10 cellular contexts compared by ENCODE assay signal in the genomic region with DNA sequence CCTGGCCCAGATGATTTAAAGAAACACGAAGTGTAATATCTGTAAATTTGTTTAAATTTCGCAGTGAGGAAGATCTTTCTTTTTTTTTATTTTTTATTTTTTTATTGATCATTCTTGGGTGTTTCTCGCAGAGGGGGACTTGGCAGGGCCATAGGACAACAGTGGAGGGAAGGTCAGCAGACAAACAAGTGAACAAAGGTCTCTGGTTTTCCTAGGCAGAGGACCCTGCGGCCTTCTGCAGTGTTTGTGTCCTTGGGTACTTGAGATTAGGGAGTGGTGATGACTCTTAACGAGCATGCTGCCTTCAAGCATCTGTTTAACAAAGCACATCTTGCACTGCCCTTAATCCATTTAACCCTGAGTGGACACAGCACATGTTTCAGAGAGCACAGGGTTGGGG. TPM values are rescaled to one million over a fixed set of nuclear protein-coding genes. Genes with fewer than 3 reads are reported as not detected.
A peak's percentile ranks its signal among the peaks of the same experiment; 100 is the strongest.
DNase-seq lines count a peak whose midpoint lies in the region; ATAC-seq, FAIRE-seq and TF ChIP-seq lines count a peak whose summit lies in the region.
"Not testable (repeated sequence)": the region's sequence is repeated elsewhere in the genome, so short reads cannot be mapped to it uniquely, and the experiment has no call there.
"Had no signal": no experiment of that assay in that cellular context is flagged by ENCODE, and none has a peak within 500 bp of the region (broad histone marks: within the 10 kb centered on the region; RNA-seq: fewer than 3 reads in every experiment).

No MANE protein-coding gene starts in this region.

- H2AFZ ChIP-seq in HepG2 (ENCODE audit: low read length) = not testable (repeated sequence)

- H3K36me3 ChIP-seq in WERI-Rb-1; HepG2 (replicated peaks in 1 of 2; ENCODE audit: control insufficient read depth in 1 of 2, insufficient read depth in 2 of 2, low read length in 2 of 2): not testable (repeated sequence)

- not testable (repeated sequence) for H4K20me1 ChIP-seq in HepG2 (ENCODE audit: insufficient read depth, low read length)

- H3K9me3 ChIP-seq in WERI-Rb-1 (ENCODE audit: severe bottlenecking); HepG2 (ENCODE audit: low read length): not testable (repeated sequence)

- POLR2A ChIA-PET in HepG2 (lab: Yijun Ruan, JAX) = not testable (repeated sequence)

- intact Hi-C loops in HepG2 (cut with micrococcal nuclease; ENCODE audit: unreplicated experiment) = not testable (repeated sequence)

- peaks cover 68% of the 10 kb centered on the region for H3K4me1 ChIP-seq in HepG2 (ENCODE audit: insufficient read depth, low read length)

- TF ChIP-seq EP300 in HepG2 (IDR thresholded peaks at IDR 0.05; ENCODE audit: low read depth in 2 of 2, low read length in 2 of 2); HepG2 (CRISPR knock-in tag; IDR thresholded peaks at IDR 0.05; ENCODE audit: borderline replicate concordance): not testable (repeated sequence)

- not testable (repeated sequence) for DNase-seq in WERI-Rb-1; HepG2 (ENCODE audit: low spot score)

- TF ChIP-seq CTCF in WERI-Rb-1 (IDR thresholded peaks at IDR 0.05; ENCODE audit: low read depth, low read length); HepG2 (CRISPR knock-in tag; IDR thresholded peaks at IDR 0.05): not testable (repeated sequence)

- ATAC-seq in HepG2 = not testable (repeated sequence)

- in situ Hi-C loops in HepG2 (cut with HindIII; ENCODE audit: extremely low pct_ligation_motif_present, low pct_unique_long_range_greater_than_20kb) = not testable (repeated sequence)

- not testable (repeated sequence) for H3K4me2 ChIP-seq in HepG2 (ENCODE audit: low read depth, low read length)

- not testable (repeated sequence) for BruUV-seq in HepG2 (replicated peaks; lab: Mats Ljungman, UMichigan)

- H3K9ac ChIP-seq in HepG2 (ENCODE audit: insufficient read depth, low read depth, low read length) = not testable (repeated sequence)

- not testable (repeated sequence) for FAIRE-seq in HepG2 (lab: Jason Lieb, UNC)

- not testable (repeated sequence) for H3K4me3 ChIP-seq in WERI-Rb-1 (ENCODE audit: low read depth, low read length); HepG2 (replicated peaks in 1 of 3; ENCODE audit: insufficient read depth in 1 of 3, low read depth in 2 of 3, low read length in 3 of 3)

- H3K79me2 ChIP-seq in HepG2 (ENCODE audit: insufficient read depth, low read length) = not testable (repeated sequence)

- not testable (repeated sequence) for TF ChIP-seq POLR2A in HepG2 (IDR thresholded peaks at IDR 0.05; ENCODE audit: insufficient read depth in 1 of 2, low read depth in 2 of 2, low read length in 2 of 2)

- peak overlapping the region; percentile 66 for H3K27ac ChIP-seq in WERI-Rb-1
- H3K27ac ChIP-seq in HepG2 (ENCODE audit: extremely low read length, insufficient read depth, low read length) = not testable (repeated sequence)

- TF ChIP-seq RAD21 in HepG2 (CRISPR knock-in tag; IDR thresholded peaks at IDR 0.05) = not testable (repeated sequence)

- 32% methylated on average over 5 of the region's 5 CpGs for WGBS in HepG2 (ENCODE audit: low lambda C conversion rate)

- H3K27me3 ChIP-seq in WERI-Rb-1 (ENCODE audit: insufficient read depth, low read depth, severe bottlenecking); HepG2 (ENCODE audit: control insufficient read depth in 1 of 2, insufficient read depth in 2 of 2, low read length in 2 of 2): not testable (repeated sequence)

- CTCF ChIA-PET in HepG2 (lab: Yijun Ruan, JAX; ENCODE audit: low intra/inter-chr PET ratio, low total read pairs) = not testable (repeated sequence)

RNA-seq across cellular contexts. Expression of a gene that starts 12.6 kb away (rescaled TPM):
- 40.3 and 41.2 TPM in 2 replicates for total RNA-seq in HepG2 (2016; rRNA removed; fragmentation: Illumina TruSeq; extraction: Trizol)
- 5.3 TPM in 2 replicates for total RNA-seq in HepG2 (2016; cell fraction: cytosol; rRNA removed; fragmentation: Illumina TruSeq; extraction: Trizol; ENCODE audit: low read depth)
- total RNA-seq in HepG2 (2016; cell fraction: insoluble cytoplasmic fraction; rRNA removed; fragmentation: Illumina TruSeq; extraction: Trizol) = 37.2 and 40.1 TPM in 2 replicates
- total RNA-seq in HepG2 (2016; cell fraction: membrane; rRNA removed; fragmentation: Illumina TruSeq; extraction: Trizol) = 18.8 and 22.5 TPM in 2 replicates
- 32.1 and 42.1 TPM in 2 replicates for total RNA-seq in HepG2 (2016; cell fraction: nucleus; rRNA removed; fragmentation: Illumina TruSeq; extraction: Trizol)
- 10.2 and 14.7 TPM in 2 replicates for polyA plus RNA-seq in HepG2 (2011; rRNA removed)
- polyA plus RNA-seq in HepG2 (2011; cell fraction: cytosol; rRNA removed) = 11.3 and 11.7 TPM in 2 replicates
- 31.7 and 37.4 TPM in 2 replicates for polyA plus RNA-seq in HepG2 (2011; cell fraction: nucleus; rRNA removed)
- 19.6 and 24.4 TPM in 2 replicates for polyA plus RNA-seq in HepG2 (2012)
- polyA plus RNA-seq in HepG2 (2016; cell fraction: cytosol; fragmentation: Illumina TruSeq; extraction: Trizol; ENCODE audit: low read depth) = 2.7 TPM in 2 replicates
- 30.0 and 30.7 TPM in 2 replicates for polyA plus RNA-seq in HepG2 (2016; cell fraction: insoluble cytoplasmic fraction; fragmentation: Illumina TruSeq; extraction: Trizol; ENCODE audit: low read depth)
- 9.5 and 9.9 TPM in 2 replicates for polyA plus RNA-seq in HepG2 (2016; cell fraction: membrane; fragmentation: Illumina TruSeq; extraction: Trizol; ENCODE audit: low read depth)
- polyA plus RNA-seq in HepG2 (2016; cell fraction: nucleus; fragmentation: Illumina TruSeq; extraction: Trizol; ENCODE audit: insufficient read depth, low read depth) = 40.2 and 42.2 TPM in 2 replicates
- 17.4 and 17.7 TPM in 2 replicates for polyA minus RNA-seq in HepG2 (2011; rRNA and poly(A)+ RNA removed; ENCODE audit: low replicate concordance)
- 10.1 and 13.1 TPM in 2 replicates for polyA minus RNA-seq in HepG2 (2011; cell fraction: cytosol; rRNA and poly(A)+ RNA removed)
- polyA minus RNA-seq in HepG2 (2011; cell fraction: nucleus; rRNA and poly(A)+ RNA removed) = 38.5 and 50.5 TPM in 2 replicates

RNA-seq across cellular contexts. Expression of a gene that starts 14.3 kb away (rescaled TPM):
- 0.11 TPM in 1 of 2 replicates, not detected in the other for total RNA-seq in HepG2 (2016; rRNA removed; fragmentation: Illumina TruSeq; extraction: Trizol)
- not detected in 2 replicates for total RNA-seq in HepG2 (2016; cell fraction: cytosol; rRNA removed; fragmentation: Illumina TruSeq; extraction: Trizol; ENCODE audit: low read depth)
- not detected in 2 replicates for total RNA-seq in HepG2 (2016; cell fraction: insoluble cytoplasmic fraction; rRNA removed; fragmentation: Illumina TruSeq; extraction: Trizol)
- not detected in 2 replicates for total RNA-seq in HepG2 (2016; cell fraction: membrane; rRNA removed; fragmentation: Illumina TruSeq; extraction: Trizol)
- not detected in 2 replicates for total RNA-seq in HepG2 (2016; cell fraction: nucleus; rRNA removed; fragmentation: Illumina TruSeq; extraction: Trizol)
- polyA plus RNA-seq in HepG2 (2011; rRNA removed) = 0.07 and 0.22 TPM in 2 replicates
- 0.01 TPM in 1 of 2 replicates, not detected in the other for polyA plus RNA-seq in HepG2 (2011; cell fraction: cytosol; rRNA removed)
- polyA plus RNA-seq in HepG2 (2011; cell fraction: nucleus; rRNA removed) = 0.07 and 0.16 TPM in 2 replicates
- 0.09 TPM in 1 of 2 replicates, not detected in the other for polyA plus RNA-seq in HepG2 (2012)
- polyA plus RNA-seq in HepG2 (2016; cell fraction: cytosol; fragmentation: Illumina TruSeq; extraction: Trizol; ENCODE audit: low read depth) = not detected in 2 replicates
- 0.15 TPM in 1 of 2 replicates, not detected in the other for polyA plus RNA-seq in HepG2 (2016; cell fraction: insoluble cytoplasmic fraction; fragmentation: Illumina TruSeq; extraction: Trizol; ENCODE audit: low read depth)
- not detected in 2 replicates for polyA plus RNA-seq in HepG2 (2016; cell fraction: membrane; fragmentation: Illumina TruSeq; extraction: Trizol; ENCODE audit: low read depth)
- not detected in 2 replicates for polyA plus RNA-seq in HepG2 (2016; cell fraction: nucleus; fragmentation: Illumina TruSeq; extraction: Trizol; ENCODE audit: insufficient read depth, low read depth)
- 0.07 and 0.12 TPM in 2 replicates for polyA minus RNA-seq in HepG2 (2011; rRNA and poly(A)+ RNA removed; ENCODE audit: low replicate concordance)
- polyA minus RNA-seq in HepG2 (2011; cell fraction: cytosol; rRNA and poly(A)+ RNA removed) = not detected in 2 replicates
- not detected in 2 replicates for polyA minus RNA-seq in HepG2 (2011; cell fraction: nucleus; rRNA and poly(A)+ RNA removed)
- total RNA-seq: A673; Caco-2; Calu3; CD4-positive, CD25-positive, alpha-beta regulatory T cell had no signal
- polyA plus RNA-seq: A549; AG04450; BJ; CD4-positive, CD25-positive, alpha-beta regulatory T cell; CD8-positive, alpha-beta memory T cell had no signal

RNA-seq across cellular contexts. Expression of a gene that starts 34.5 kb away (rescaled TPM):
- not detected in 2 replicates for total RNA-seq in HepG2 (2016; rRNA removed; fragmentation: Illumina TruSeq; extraction: Trizol)
- total RNA-seq in HepG2 (2016; cell fraction: cytosol; rRNA removed; fragmentation: Illumina TruSeq; extraction: Trizol; ENCODE audit: low read depth) = not detected in 2 replicates
- not detected in 2 replicates for total RNA-seq in HepG2 (2016; cell fraction: insoluble cytoplasmic fraction; rRNA removed; fragmentation: Illumina TruSeq; extraction: Trizol)
- not detected in 2 replicates for total RNA-seq in HepG2 (2016; cell fraction: membrane; rRNA removed; fragmentation: Illumina TruSeq; extraction: Trizol)
- total RNA-seq in HepG2 (2016; cell fraction: nucleus; rRNA removed; fragmentation: Illumina TruSeq; extraction: Trizol) = not detected in 2 replicates
- polyA plus RNA-seq in HepG2 (2011; rRNA removed) = not detected in 2 replicates
- polyA plus RNA-seq in HepG2 (2011; cell fraction: cytosol; rRNA removed) = not detected in 2 replicates
- not detected in 2 replicates for polyA plus RNA-seq in HepG2 (2011; cell fraction: nucleus; rRNA removed)
- 0.63 and 0.88 TPM in 2 replicates for polyA plus RNA-seq in HepG2 (2012)
- not detected in 2 replicates for polyA plus RNA-seq in HepG2 (2016; cell fraction: cytosol; fragmentation: Illumina TruSeq; extraction: Trizol; ENCODE audit: low read depth)
- polyA plus RNA-seq in HepG2 (2016; cell fraction: insoluble cytoplasmic fraction; fragmentation: Illumina TruSeq; extraction: Trizol; ENCODE audit: low read depth) = not detected in 2 replicates
- not detected in 2 replicates for polyA plus RNA-seq in HepG2 (2016; cell fraction: membrane; fragmentation: Illumina TruSeq; extraction: Trizol; ENCODE audit: low read depth)
- polyA plus RNA-seq in HepG2 (2016; cell fraction: nucleus; fragmentation: Illumina TruSeq; extraction: Trizol; ENCODE audit: insufficient read depth, low read depth) = not detected in 2 replicates
- 0.08 and 2.2 TPM in 2 replicates for polyA minus RNA-seq in HepG2 (2011; rRNA and poly(A)+ RNA removed; ENCODE audit: low replicate concordance)
- polyA minus RNA-seq in HepG2 (2011; cell fraction: cytosol; rRNA and poly(A)+ RNA removed) = not detected in 2 replicates
- not detected in 2 replicates for polyA minus RNA-seq in HepG2 (2011; cell fraction: nucleus; rRNA and poly(A)+ RNA removed)

RNA-seq across cellular contexts. Expression of a gene that starts 34.6 kb away (rescaled TPM):
- 1.3 and 2.1 TPM in 2 replicates for total RNA-seq in HepG2 (2016; rRNA removed; fragmentation: Illumina TruSeq; extraction: Trizol)
- 1.1 TPM in 2 replicates for total RNA-seq in HepG2 (2016; cell fraction: cytosol; rRNA removed; fragmentation: Illumina TruSeq; extraction: Trizol; ENCODE audit: low read depth)
- total RNA-seq in HepG2 (2016; cell fraction: insoluble cytoplasmic fraction; rRNA removed; fragmentation: Illumina TruSeq; extraction: Trizol) = 1.2 and 2.0 TPM in 2 replicates
- 0.31 and 0.77 TPM in 2 replicates for total RNA-seq in HepG2 (2016; cell fraction: membrane; rRNA removed; fragmentation: Illumina TruSeq; extraction: Trizol)
- 4.0 and 4.9 TPM in 2 replicates for total RNA-seq in HepG2 (2016; cell fraction: nucleus; rRNA removed; fragmentation: Illumina TruSeq; extraction: Trizol)
- 1.4 and 2.0 TPM in 2 replicates for polyA plus RNA-seq in HepG2 (2011; rRNA removed)
- 0.43 and 0.59 TPM in 2 replicates for polyA plus RNA-seq in HepG2 (2011; cell fraction: cytosol; rRNA removed)
- polyA plus RNA-seq in HepG2 (2011; cell fraction: nucleus; rRNA removed) = 3.0 and 4.0 TPM in 2 replicates
- 2.2 and 2.8 TPM in 2 replicates for polyA plus RNA-seq in HepG2 (2012)
- polyA plus RNA-seq in HepG2 (2016; cell fraction: cytosol; fragmentation: Illumina TruSeq; extraction: Trizol; ENCODE audit: low read depth) = 0.19 and 0.28 TPM in 2 replicates
- polyA plus RNA-seq in HepG2 (2016; cell fraction: insoluble cytoplasmic fraction; fragmentation: Illumina TruSeq; extraction: Trizol; ENCODE audit: low read depth) = 0.53 and 0.94 TPM in 2 replicates
- 0.18 and 0.56 TPM in 2 replicates for polyA plus RNA-seq in HepG2 (2016; cell fraction: membrane; fragmentation: Illumina TruSeq; extraction: Trizol; ENCODE audit: low read depth)
- 7.5 and 9.8 TPM in 2 replicates for polyA plus RNA-seq in HepG2 (2016; cell fraction: nucleus; fragmentation: Illumina TruSeq; extraction: Trizol; ENCODE audit: insufficient read depth, low read depth)
- polyA minus RNA-seq in HepG2 (2011; rRNA and poly(A)+ RNA removed; ENCODE audit: low replicate concordance) = 1.4 and 8.3 TPM in 2 replicates
- 0.40 and 0.70 TPM in 2 replicates for polyA minus RNA-seq in HepG2 (2011; cell fraction: cytosol; rRNA and poly(A)+ RNA removed)
- 8.1 and 9.4 TPM in 2 replicates for polyA minus RNA-seq in HepG2 (2011; cell fraction: nucleus; rRNA and poly(A)+ RNA removed)

RNA-seq across cellular contexts. Expression of a gene that starts 35.8 kb away (rescaled TPM):
- 16.5 and 18.0 TPM in 2 replicates for total RNA-seq in HepG2 (2016; rRNA removed; fragmentation: Illumina TruSeq; extraction: Trizol)
- 3.5 and 3.9 TPM in 2 replicates for total RNA-seq in HepG2 (2016; cell fraction: cytosol; rRNA removed; fragmentation: Illumina TruSeq; extraction: Trizol; ENCODE audit: low read depth)
- total RNA-seq in HepG2 (2016; cell fraction: insoluble cytoplasmic fraction; rRNA removed; fragmentation: Illumina TruSeq; extraction: Trizol) = 15.2 and 18.5 TPM in 2 replicates
- 9.1 and 10.4 TPM in 2 replicates for total RNA-seq in HepG2 (2016; cell fraction: membrane; rRNA removed; fragmentation: Illumina TruSeq; extraction: Trizol)
- total RNA-seq in HepG2 (2016; cell fraction: nucleus; rRNA removed; fragmentation: Illumina TruSeq; extraction: Trizol) = 12.6 and 15.6 TPM in 2 replicates
- polyA plus RNA-seq in HepG2 (2011; rRNA removed) = 3.5 and 4.0 TPM in 2 replicates
- 1.9 and 2.7 TPM in 2 replicates for polyA plus RNA-seq in HepG2 (2011; cell fraction: cytosol; rRNA removed)
- 7.0 and 8.7 TPM in 2 replicates for polyA plus RNA-seq in HepG2 (2011; cell fraction: nucleus; rRNA removed)
- 4.4 and 6.0 TPM in 2 replicates for polyA plus RNA-seq in HepG2 (2012)
- polyA plus RNA-seq in HepG2 (2016; cell fraction: cytosol; fragmentation: Illumina TruSeq; extraction: Trizol; ENCODE audit: low read depth) = 0.78 TPM in 2 replicates
- polyA plus RNA-seq in HepG2 (2016; cell fraction: insoluble cytoplasmic fraction; fragmentation: Illumina TruSeq; extraction: Trizol; ENCODE audit: low read depth) = 14.6 and 15.4 TPM in 2 replicates
- 2.1 and 2.2 TPM in 2 replicates for polyA plus RNA-seq in HepG2 (2016; cell fraction: membrane; fragmentation: Illumina TruSeq; extraction: Trizol; ENCODE audit: low read depth)
- 18.5 and 20.4 TPM in 2 replicates for polyA plus RNA-seq in HepG2 (2016; cell fraction: nucleus; fragmentation: Illumina TruSeq; extraction: Trizol; ENCODE audit: insufficient read depth, low read depth)
- polyA minus RNA-seq in HepG2 (2011; rRNA and poly(A)+ RNA removed; ENCODE audit: low replicate concordance) = 5.2 and 14.9 TPM in 2 replicates
- polyA minus RNA-seq in HepG2 (2011; cell fraction: cytosol; rRNA and poly(A)+ RNA removed) = 4.4 and 4.9 TPM in 2 replicates
- polyA minus RNA-seq in HepG2 (2011; cell fraction: nucleus; rRNA and poly(A)+ RNA removed) = 11.8 and 14.4 TPM in 2 replicates
